ENCODE assay signal across 28 cellular contexts in genomic region chr10:4736608-4737007, GRCh38.
"Had no signal": no experiment of that assay in that cellular context is flagged by ENCODE, and none has a peak within 500 bp of the region (broad histone marks: within the 10 kb centered on the region; RNA-seq: fewer than 3 reads in every experiment).

No MANE protein-coding gene starts in this region.

- H3K27ac ChIP-seq: KMS-11, PC-9 had no signal

- H3K4me2 ChIP-seq: KMS-11, PC-9 had no signal

- H3K4me3 ChIP-seq: PC-9 had no signal

- DNase-seq: activated B cell treated with CpG ODN at 0.5 μM for 24 hours; activated CD4-positive, alpha-beta memory T cell treated with anti-CD3 and anti-CD28 coated beads, Interleukin-2, amount 10 ng/mL, durations not matched to agents 7 days and 5 days; activated CD4-positive, alpha-beta T cell treated with anti-CD3 and anti-CD28 coated beads for 48 hours; activated CD4-positive, CD25-positive, alpha-beta regulatory T cell treated with anti-CD3 and anti-CD28 coated beads, Interleukin-2, amount 50 U/mL, for 72 hours; activated CD8-positive, alpha-beta memory T cell treated with anti-CD3 and anti-CD28 coated beads for 24 hours; activated CD8-positive, alpha-beta memory T cell treated with anti-CD3 and anti-CD28 coated beads, Interleukin-2, amount 10 ng/mL, durations not matched to agents 7 days and 5 days; activated CD8-positive, alpha-beta memory T cell treated with anti-CD3 and anti-CD28 coated beads, Interleukin-2, amount 50 U/mL, for 48 hours; activated effector memory CD4-positive, alpha-beta T cell treated with Interleukin-2 at 50 U/mL for 16 hours; activated naive CD4-positive, alpha-beta T cell treated with anti-CD3 and anti-CD28 coated beads, Interleukin-2, amount 10 ng/mL, durations not matched to agents 7 days and 5 days; activated naive CD8-positive, alpha-beta T cell treated with anti-CD3 and anti-CD28 coated beads, Interleukin-2, amount 50 U/mL, for 24 hours; activated T-cell treated with anti-CD3 and anti-CD28 coated beads, Interleukin-2, amount 50 U/mL, for 48 hours; anterior cingulate cortex; central memory CD4-positive, alpha-beta T cell; MM.1S; MV-4-11; NCI-H1092; NCI-H1436 treated with DMSO at 0.1 percent for 48 hours; NCI-H1694 treated with DMSO at 0.1 percent for 48 hours; NCI-H2029; NCI-H446; NCI-H524; NCI-H69; NCI-H82; NK-92 treated with Interleukin-12 subunit alpha and Interleukin-12 subunit beta, amount 100 ng/mL, for 24 hours; PC-9; Right ventricle myocardium superior; T1000 had no signal

- ATAC-seq: activated CD8-positive, alpha-beta memory T cell treated with anti-CD3 and anti-CD28 coated beads, Interleukin-2, amount 10 ng/mL, durations not matched to agents 7 days and 5 days; activated naive CD8-positive, alpha-beta T cell treated with anti-CD3 and anti-CD28 coated beads, Interleukin-2, amount 50 U/mL, for 24 hours had no signal

- H3K9ac ChIP-seq: KMS-11 had no signal

- H2AFZ ChIP-seq: PC-9 had no signal
